9 cellular contexts compared by ENCODE assay signal in the genomic region with DNA sequence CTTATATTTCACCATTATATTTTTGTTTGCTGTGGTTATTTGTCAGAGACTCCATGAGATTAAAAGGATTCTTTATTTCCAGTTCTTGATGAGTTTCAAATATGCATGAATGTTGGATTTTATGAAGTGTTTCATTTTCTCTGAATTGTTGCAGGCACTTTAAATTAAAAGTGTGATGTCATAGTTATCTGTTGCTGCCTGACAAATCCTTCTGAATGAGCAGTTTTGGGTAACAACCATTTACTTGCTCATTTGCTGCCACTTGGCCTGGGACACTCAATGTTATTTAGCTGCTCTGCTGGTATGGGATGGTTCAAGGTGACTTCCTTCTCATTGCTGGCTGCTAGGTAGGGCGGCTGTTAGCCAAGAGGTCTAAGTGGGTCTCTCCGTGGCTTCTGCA.
"Had no signal": no experiment of that assay in that cellular context is flagged by ENCODE, and none has a peak within 500 bp of the region (broad histone marks: within the 10 kb centered on the region; RNA-seq: fewer than 3 reads in every experiment).

No MANE protein-coding gene starts in this region.

- H3K36me3 ChIP-seq: HAP-1 had no signal

- DNase-seq: GOT3, H7, IMR-90, Karpas-422, KBM-7 had no signal

- H3K27ac ChIP-seq: HL-60, KMS-11 had no signal

- H3K9me3 ChIP-seq: HAP-1 had no signal

- H3K4me2 ChIP-seq: KMS-11 had no signal

- H3K4me3 ChIP-seq: HAP-1 had no signal

- ATAC-seq: HCT116 had no signal

- H3K4me1 ChIP-seq: HAP-1 had no signal
